Comparison of ENCODE assay signal across 2 cellular contexts in the genomic region with DNA sequence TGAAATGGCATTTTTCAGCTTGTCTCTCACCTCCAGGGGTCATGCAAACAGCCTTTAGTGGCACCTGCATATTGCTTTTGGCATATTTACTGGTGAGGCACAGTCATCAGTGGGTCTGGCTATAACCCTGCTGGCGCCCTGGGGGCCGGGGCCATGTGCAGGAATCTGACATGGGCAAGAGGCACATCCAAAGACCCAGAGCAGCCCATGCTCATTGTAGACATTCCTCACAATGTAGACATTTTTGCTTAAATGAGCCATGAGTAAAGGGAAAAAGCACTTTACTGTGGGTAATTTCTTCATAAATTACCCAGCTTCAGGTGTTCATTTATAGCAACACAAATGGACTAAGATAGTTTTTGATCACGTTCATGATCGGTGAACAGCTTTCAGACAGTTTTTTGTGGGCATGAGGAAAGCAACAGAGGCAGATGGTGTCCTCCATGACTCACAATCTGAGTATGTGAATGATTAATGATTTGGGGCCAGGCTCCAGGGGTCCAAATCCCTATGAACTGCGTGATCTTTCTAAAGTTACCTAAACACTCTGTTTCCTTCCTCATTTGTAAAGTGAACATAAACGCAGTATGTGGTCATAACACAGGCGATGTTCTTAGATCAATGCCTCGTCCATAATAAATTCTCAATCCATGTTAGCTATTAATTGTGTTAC.
TF ChIP-seq lines count a peak whose summit lies in the region.

No MANE protein-coding gene starts in this region.

TF ChIP-seq in GM23338, 12 proteins besides CTCF, POLR2A, EP300 and RAD21 (continued from another document):
- no peak for TF ChIP-seq REST (IDR thresholded peaks at IDR 0.05; ENCODE audit: unreplicated experiment)
- TF ChIP-seq EZH2phosphoT487 (IDR thresholded peaks at IDR 0.05; ENCODE audit: unreplicated experiment), result no peak
- TF ChIP-seq ZNF331 (CRISPR knock-in tag; IDR thresholded peaks at IDR 0.05; ENCODE audit: low read depth), result no peak
- TF ChIP-seq POLR2AphosphoS5 (IDR thresholded peaks at IDR 0.05; ENCODE audit: low read depth), result no peak
- TF ChIP-seq, protein P1, sequence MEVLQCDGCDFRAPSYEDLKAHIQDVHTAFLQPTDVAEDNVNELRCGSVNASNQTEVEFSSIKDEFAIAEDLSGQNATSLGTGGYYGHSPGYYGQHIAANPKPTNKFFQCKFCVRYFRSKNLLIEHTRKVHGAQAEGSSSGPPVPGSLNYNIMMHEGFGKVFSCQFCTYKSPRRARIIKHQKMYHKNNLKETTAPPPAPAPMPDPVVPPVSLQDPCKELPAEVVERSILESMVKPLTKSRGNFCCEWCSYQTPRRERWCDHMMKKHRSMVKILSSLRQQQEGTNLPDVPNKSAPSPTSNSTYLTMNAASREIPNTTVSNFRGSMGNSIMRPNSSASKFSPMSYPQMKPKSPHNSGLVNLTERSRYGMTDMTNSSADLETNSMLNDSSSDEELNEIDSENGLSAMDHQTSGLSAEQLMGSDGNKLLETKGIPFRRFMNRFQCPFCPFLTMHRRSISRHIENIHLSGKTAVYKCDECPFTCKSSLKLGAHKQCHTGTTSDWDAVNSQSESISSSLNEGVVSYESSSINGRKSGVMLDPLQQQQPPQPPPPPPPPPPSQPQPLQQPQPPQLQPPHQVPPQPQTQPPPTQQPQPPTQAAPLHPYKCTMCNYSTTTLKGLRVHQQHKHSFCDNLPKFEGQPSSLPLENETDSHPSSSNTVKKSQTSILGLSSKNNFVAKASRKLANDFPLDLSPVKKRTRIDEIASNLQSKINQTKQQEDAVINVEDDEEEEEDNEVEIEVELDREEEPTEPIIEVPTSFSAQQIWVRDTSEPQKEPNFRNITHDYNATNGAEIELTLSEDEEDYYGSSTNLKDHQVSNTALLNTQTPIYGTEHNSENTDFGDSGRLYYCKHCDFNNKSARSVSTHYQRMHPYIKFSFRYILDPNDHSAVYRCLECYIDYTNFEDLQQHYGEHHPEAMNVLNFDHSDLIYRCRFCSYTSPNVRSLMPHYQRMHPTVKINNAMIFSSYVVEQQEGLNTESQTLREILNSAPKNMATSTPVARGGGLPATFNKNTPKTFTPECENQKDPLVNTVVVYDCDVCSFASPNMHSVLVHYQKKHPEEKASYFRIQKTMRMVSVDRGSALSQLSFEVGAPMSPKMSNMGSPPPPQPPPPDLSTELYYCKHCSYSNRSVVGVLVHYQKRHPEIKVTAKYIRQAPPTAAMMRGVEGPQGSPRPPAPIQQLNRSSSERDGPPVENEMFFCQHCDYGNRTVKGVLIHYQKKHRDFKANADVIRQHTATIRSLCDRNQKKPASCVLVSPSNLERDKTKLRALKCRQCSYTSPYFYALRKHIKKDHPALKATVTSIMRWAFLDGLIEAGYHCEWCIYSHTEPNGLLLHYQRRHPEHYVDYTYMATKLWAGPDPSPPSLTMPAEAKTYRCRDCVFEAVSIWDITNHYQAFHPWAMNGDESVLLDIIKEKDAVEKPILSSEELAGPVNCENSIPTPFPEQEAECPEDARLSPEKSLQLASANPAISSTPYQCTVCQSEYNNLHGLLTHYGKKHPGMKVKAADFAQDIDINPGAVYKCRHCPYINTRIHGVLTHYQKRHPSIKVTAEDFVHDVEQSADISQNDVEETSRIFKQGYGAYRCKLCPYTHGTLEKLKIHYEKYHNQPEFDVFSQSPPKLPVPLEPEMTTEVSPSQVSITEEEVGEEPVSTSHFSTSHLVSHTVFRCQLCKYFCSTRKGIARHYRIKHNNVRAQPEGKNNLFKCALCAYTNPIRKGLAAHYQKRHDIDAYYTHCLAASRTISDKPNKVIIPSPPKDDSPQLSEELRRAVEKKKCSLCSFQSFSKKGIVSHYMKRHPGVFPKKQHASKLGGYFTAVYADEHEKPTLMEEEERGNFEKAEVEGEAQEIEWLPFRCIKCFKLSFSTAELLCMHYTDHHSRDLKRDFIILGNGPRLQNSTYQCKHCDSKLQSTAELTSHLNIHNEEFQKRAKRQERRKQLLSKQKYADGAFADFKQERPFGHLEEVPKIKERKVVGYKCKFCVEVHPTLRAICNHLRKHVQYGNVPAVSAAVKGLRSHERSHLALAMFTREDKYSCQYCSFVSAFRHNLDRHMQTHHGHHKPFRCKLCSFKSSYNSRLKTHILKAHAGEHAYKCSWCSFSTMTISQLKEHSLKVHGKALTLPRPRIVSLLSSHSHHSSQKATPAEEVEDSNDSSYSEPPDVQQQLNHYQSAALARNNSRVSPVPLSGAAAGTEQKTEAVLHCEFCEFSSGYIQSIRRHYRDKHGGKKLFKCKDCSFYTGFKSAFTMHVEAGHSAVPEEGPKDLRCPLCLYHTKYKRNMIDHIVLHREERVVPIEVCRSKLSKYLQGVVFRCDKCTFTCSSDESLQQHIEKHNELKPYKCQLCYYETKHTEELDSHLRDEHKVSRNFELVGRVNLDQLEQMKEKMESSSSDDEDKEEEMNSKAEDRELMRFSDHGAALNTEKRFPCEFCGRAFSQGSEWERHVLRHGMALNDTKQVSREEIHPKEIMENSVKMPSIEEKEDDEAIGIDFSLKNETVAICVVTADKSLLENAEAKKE (CRISPR knock-in tag; IDR thresholded peaks at IDR 0.05), result no peak

TF ChIP-seq in SK-N-SH, 30 proteins besides CTCF, POLR2A, EP300 and RAD21 (continued from another document):
- TF ChIP-seq REST (IDR thresholded peaks at IDR 0.05; ENCODE audit: low read depth, low read length) (no peak), RCOR1 (IDR thresholded peaks at IDR 0.05; ENCODE audit: low read length) (no peak), FOXM1 (IDR thresholded peaks at IDR 0.05; ENCODE audit: low read depth) (no peak)
